ENCODE assay signal across 23 cellular contexts in the genomic region with DNA sequence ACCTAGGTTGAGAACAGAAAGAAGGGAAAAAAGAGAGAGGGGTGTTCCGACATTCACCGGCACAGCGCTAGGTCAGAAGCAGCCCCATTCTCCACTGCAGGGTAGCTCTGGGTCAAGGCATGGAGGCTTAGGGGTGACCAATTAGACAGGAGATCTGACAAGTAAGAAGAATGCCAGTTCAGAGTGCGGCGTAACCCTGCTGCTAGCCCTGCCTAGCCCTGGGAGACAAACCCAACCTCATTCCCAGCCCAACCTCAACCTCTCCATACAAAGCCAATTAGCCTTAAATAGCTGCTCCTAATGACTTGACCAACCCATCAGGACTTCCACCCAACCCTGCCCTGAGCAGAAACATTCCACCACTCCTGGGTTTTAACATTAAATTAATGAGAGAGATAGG. TPM values are rescaled to one million over a fixed set of nuclear protein-coding genes. Genes with fewer than 3 reads are reported as not detected.
DNase-seq lines count a peak whose midpoint lies in the region; ATAC-seq and TF ChIP-seq lines count a peak whose summit lies in the region.
"Had no signal": no experiment of that assay in that cellular context is flagged by ENCODE, and none has a peak within 500 bp of the region (broad histone marks: within the 10 kb centered on the region; RNA-seq: fewer than 3 reads in every experiment).

No MANE protein-coding gene starts in this region.

- H3K9me3 ChIP-seq in muscle layer of colon (ENCODE audit: low read length) (no peaks in the 10 kb centered on the region), stomach smooth muscle (ENCODE audit: control insufficient read depth in 2 of 2, low read length in 2 of 2) (no peaks in the 10 kb centered on the region), MM.1S (replicated peaks; ENCODE audit: insufficient read depth, low read length) (no peaks in the 10 kb centered on the region)
- H3K9me3 ChIP-seq: colonic mucosa, HAP-1 had no signal

- H3K4me1 Mint-ChIP-seq in chondrocyte (ENCODE audit: low read depth) = peaks cover 71% of the 10 kb centered on the region

- H3K27me3 ChIP-seq in muscle layer of colon (ENCODE audit: control insufficient read depth in 1 of 2, insufficient read depth in 2 of 2, low read length in 2 of 2) = no peaks in the 10 kb centered on the region
- H3K27me3 ChIP-seq in stomach smooth muscle (ENCODE audit: control insufficient read depth in 1 of 2, insufficient read depth in 2 of 2, low read length in 2 of 2) = no peaks in the 10 kb centered on the region
- no peaks in the 10 kb centered on the region for H3K27me3 ChIP-seq in MM.1S (replicated peaks; ENCODE audit: insufficient read depth, low read length)
- H3K27me3 ChIP-seq: colonic mucosa had no signal

- H3K36me3 ChIP-seq in muscle layer of colon (ENCODE audit: insufficient read depth, low read length) (peaks cover 9% of the 10 kb centered on the region), stomach smooth muscle (ENCODE audit: control insufficient read depth in 2 of 2, insufficient read depth in 2 of 2, low read length in 2 of 2) (peaks cover 6 to 7% of the 10 kb centered on the region in 2 donors), MM.1S (replicated peaks; ENCODE audit: insufficient read depth, low read length) (no peaks in the 10 kb centered on the region)
- H3K36me3 ChIP-seq: colonic mucosa, HAP-1 had no signal

- H2AFZ ChIP-seq in MM.1S (ENCODE audit: low read length) = no peak overlapping the region

- no peak overlapping the region for H3K4me3 Mint-ChIP-seq in chondrocyte (ENCODE audit: unreplicated experiment)
- H3K4me3 Mint-ChIP-seq: activated CD4-positive, alpha-beta T cell treated with anti-CD3 and anti-CD28 coated beads for 36 hours; CD4-positive, CD25-positive, alpha-beta regulatory T cell; type B pancreatic cell had no signal

- no peaks in the 10 kb centered on the region for H3F3A ChIP-seq in MM.1S (ENCODE audit: insufficient read depth, low read length)

- H3K4me2 ChIP-seq in MM.1S (ENCODE audit: low read depth, low read length) = no peak overlapping the region

- H3K27ac Mint-ChIP-seq in chondrocyte (ENCODE audit: unreplicated experiment) = peak overlapping the region; percentile 88
- H3K27ac Mint-ChIP-seq: activated CD4-positive, alpha-beta T cell treated with anti-CD3 and anti-CD28 coated beads for 36 hours; CD4-positive, CD25-positive, alpha-beta regulatory T cell; type B pancreatic cell had no signal

- H3K27ac ChIP-seq in muscle layer of colon (ENCODE audit: low read depth, low read length) = peak overlapping the region; percentile 85
- peak overlapping the region; percentile 88 for H3K27ac ChIP-seq in stomach smooth muscle (ENCODE audit: low read length)
- H3K27ac ChIP-seq in MM.1S (ENCODE audit: low read length) = no peak overlapping the region
- H3K27ac ChIP-seq: colonic mucosa had no signal

- no peak for ATAC-seq in GM19452 (IDR thresholded peaks at IDR 0.05; ENCODE audit: unreplicated experiment)
- ATAC-seq: activated CD4-positive, alpha-beta T cell treated with anti-CD3 and anti-CD28 coated beads for 36 hours had no signal

- H3K9me2 ChIP-seq in MM.1S (replicated peaks; ENCODE audit: insufficient read depth, low read length) = no peaks in the 10 kb centered on the region

- DNase-seq in EH (ENCODE audit: low read depth) = peak; percentile 52
- DNase-seq in chondrocyte (ENCODE audit: low spot score) = no peak
- DNase-seq in MM.1S = no peak
- no peak for DNase-seq in HuH-7.5 (ENCODE audit: low spot score)
- no peak for DNase-seq in NOMO-1 treated with DMSO at 0.1 percent for 48 hours (lab: John Stamatoyannopoulos, UW; ENCODE audit: unreplicated experiment)
- DNase-seq: ACHN; activated CD4-positive, alpha-beta T cell treated with anti-CD3 and anti-CD28 coated beads for 36 hours; activated CD8-positive, alpha-beta memory T cell treated with anti-CD3 and anti-CD28 coated beads, Interleukin-2, amount 50 U/mL, for 48 hours; CD4-positive, CD25-positive, alpha-beta regulatory T cell; colonic mucosa; glutamatergic neuron; NCI-H1417; NCI-H748 treated with DMSO at 0.1 percent for 48 hours; stimulated activated CD4-positive, alpha-beta T cell treated with anti-CD3 and anti-CD28 coated beads, Interleukin-4, amount 100 ng/mL, for 24 hours had no signal

- H3K9me3 Mint-ChIP-seq in chondrocyte (ENCODE audit: low read depth) = no peaks in the 10 kb centered on the region
- H3K9me3 Mint-ChIP-seq: CD4-positive, CD25-positive, alpha-beta regulatory T cell; type B pancreatic cell had no signal

- no peaks in the 10 kb centered on the region for H3K27me3 Mint-ChIP-seq in chondrocyte (ENCODE audit: low read depth)

- peaks cover 6% of the 10 kb centered on the region for H3K36me3 Mint-ChIP-seq in chondrocyte (ENCODE audit: low read depth)
- H3K36me3 Mint-ChIP-seq: CD4-positive, CD25-positive, alpha-beta regulatory T cell; type B pancreatic cell had no signal

- H3K79me2 ChIP-seq in MM.1S (ENCODE audit: low read length) = no peaks in the 10 kb centered on the region

- H3K4me1 ChIP-seq in muscle layer of colon (ENCODE audit: insufficient read depth, low read length) (peaks cover 66% of the 10 kb centered on the region), stomach smooth muscle (ENCODE audit: control insufficient read depth, insufficient read depth, low read length) (peaks cover 64% of the 10 kb centered on the region), MM.1S (ENCODE audit: low read length) (peaks cover 12% of the 10 kb centered on the region)
- H3K4me1 ChIP-seq: HAP-1 had no signal

- TF ChIP-seq CTCF in chondrocyte (IDR thresholded peaks at IDR 0.05) (no peak), MM.1S (IDR thresholded peaks at IDR 0.05; ENCODE audit: low read length) (no peak)

- H3K9ac ChIP-seq in muscle layer of colon (ENCODE audit: low read length) = peak overlapping the region; percentile 31
- H3K9ac ChIP-seq in stomach smooth muscle (ENCODE audit: low read length in 2 of 2) = peak overlapping the region; percentile 21 to 85
- H3K9ac ChIP-seq in MM.1S (ENCODE audit: low read length) = no peak overlapping the region

- no peaks in the 10 kb centered on the region for H4K20me1 ChIP-seq in MM.1S (ENCODE audit: insufficient read depth, low read length)

- H3K4me3 ChIP-seq in muscle layer of colon (ENCODE audit: low read depth in 1 of 2, low read length in 2 of 2) (peak overlapping the region in 1 of 2 donors; percentile 67), stomach smooth muscle (ENCODE audit: low read length in 2 of 2) (peak overlapping the region; percentile 52 to 82), MM.1S (ENCODE audit: low read length) (no peak overlapping the region)
- H3K4me3 ChIP-seq: colonic mucosa, HAP-1 had no signal

RNA-seq across cellular contexts. Expression of gene PRELP, which starts 3.4 kb away (rescaled TPM):
- total RNA-seq in chondrocyte = 29.5 to 33.7 TPM (median 33.2 TPM) in 3 replicates
- total RNA-seq: activated CD4-positive, alpha-beta T cell treated with anti-CD3 and anti-CD28 coated beads for 36 hours; CD4-positive, CD25-positive, alpha-beta regulatory T cell; epithelial cell of proximal tubule had no signal

RNA-seq across cellular contexts. Expression of gene OPTC, which starts 15.0 kb away (rescaled TPM):
- not detected in 3 replicates for total RNA-seq in chondrocyte
- total RNA-seq: activated CD4-positive, alpha-beta T cell treated with anti-CD3 and anti-CD28 coated beads for 36 hours; astrocyte; CD4-positive, CD25-positive, alpha-beta regulatory T cell; colonic mucosa; epithelial cell of proximal tubule; mesenteric fat pad; skeletal muscle tissue had no signal
